Comparison of ENCODE assay signal across 27 cellular contexts in the genomic region with DNA sequence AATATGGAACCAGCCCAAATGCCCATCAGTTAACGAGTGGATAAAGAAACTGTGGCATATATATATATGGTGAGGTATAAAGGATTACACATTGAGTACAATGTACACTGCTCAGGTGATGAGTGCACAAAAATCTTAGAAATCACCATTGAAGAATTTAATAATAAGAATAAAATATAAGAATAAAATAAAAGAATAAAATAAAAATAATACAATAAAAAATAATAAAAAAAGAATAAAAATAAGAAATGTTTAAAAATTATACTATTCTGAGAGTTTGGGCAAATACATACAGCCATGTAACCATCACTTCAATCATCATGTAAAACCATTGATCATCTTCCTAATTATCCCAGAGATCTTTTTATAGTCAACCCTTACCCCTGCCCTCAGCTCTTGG.
"Had no signal": no experiment of that assay in that cellular context is flagged by ENCODE, and none has a peak within 500 bp of the region (broad histone marks: within the 10 kb centered on the region; RNA-seq: fewer than 3 reads in every experiment).

No MANE protein-coding gene starts in this region.

- H3K4me3 Mint-ChIP-seq: dendritic cell treated with granulocyte-macrophage colony-stimulating factor and Interleukin-4, amounts not matched to agents 40 ng/mL and 50 ng/mL, for 4 days; effector memory CD8-positive, alpha-beta T cell; endodermal cell; immature natural killer cell; mesothelial cell of epicardium; naive B cell had no signal

- H3K36me3 Mint-ChIP-seq: immature natural killer cell, mesothelial cell of epicardium, naive B cell had no signal

- H3K27ac Mint-ChIP-seq: dendritic cell treated with granulocyte-macrophage colony-stimulating factor and Interleukin-4, amounts not matched to agents 40 ng/mL and 50 ng/mL, for 4 days; effector memory CD8-positive, alpha-beta T cell; endodermal cell; immature natural killer cell; mesothelial cell of epicardium; naive B cell had no signal

- ATAC-seq: effector memory CD8-positive, alpha-beta T cell; esophagus mucosa; gastroesophageal sphincter; heart left ventricle; left colon; left lobe of liver; lower lobe of right lung; mucosa of descending colon had no signal

- H3K4me1 Mint-ChIP-seq: endodermal cell, immature natural killer cell, mesothelial cell of epicardium, naive B cell had no signal

- H3K9me3 Mint-ChIP-seq: effector memory CD8-positive, alpha-beta T cell had no signal

- FAIRE-seq: endometrium, kidney had no signal

- DNase-seq: colonic mucosa; cortex of kidney; effector CD8-positive, alpha-beta T cell; effector memory CD8-positive, alpha-beta T cell; endodermal cell; erythroblast; esophagus squamous epithelium; foreskin fibroblast; foreskin melanocyte; heart left ventricle; hypothalamus; immature natural killer cell; islet precursor cell; kidney; kidney glomerular epithelial cell; left colon; left ventricle myocardium inferior; lower lobe of right lung; mesenchymal stem cell; mucosa of descending colon; naive B cell had no signal

- H3K27me3 Mint-ChIP-seq: dendritic cell treated with granulocyte-macrophage colony-stimulating factor and Interleukin-4, amounts not matched to agents 40 ng/mL and 50 ng/mL, for 4 days; effector memory CD8-positive, alpha-beta T cell; naive B cell had no signal
